In the genomic region with DNA sequence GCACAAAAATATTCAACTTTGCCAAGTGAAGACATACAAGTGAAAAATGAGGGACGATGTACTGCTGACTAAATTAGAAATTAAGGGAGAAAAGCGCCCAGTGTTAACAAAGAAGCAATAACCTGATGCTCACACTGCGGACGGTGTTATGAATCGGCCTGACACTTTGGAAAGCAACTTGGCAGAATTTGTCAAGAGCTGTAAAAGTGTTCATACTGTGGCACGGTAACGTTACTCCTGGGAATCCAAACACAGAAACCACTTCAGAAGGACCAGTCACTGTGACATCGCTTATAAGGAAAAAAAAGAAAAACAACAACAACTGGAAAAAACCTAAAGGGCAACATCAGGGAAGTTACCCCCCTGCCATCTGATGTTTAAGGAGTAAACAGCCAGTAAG, we compare ENCODE assay signal across 11 cellular contexts. TPM values are rescaled to one million over a fixed set of nuclear protein-coding genes. Genes with fewer than 3 reads are reported as not detected.
DNase-seq lines count a peak whose midpoint lies in the region; ATAC-seq lines count a peak whose summit lies in the region.
"Had no signal": no experiment of that assay in that cellular context is flagged by ENCODE, and none has a peak within 500 bp of the region (broad histone marks: within the 10 kb centered on the region; RNA-seq: fewer than 3 reads in every experiment).

No MANE protein-coding gene starts in this region.

- peak overlapping the region; percentile 5 for H3K4me3 Mint-ChIP-seq in activated CD4-positive, alpha-beta T cell treated with anti-CD3 and anti-CD28 coated beads, Interleukin-2, amount 10 ng/mL, durations not matched to agents 24 days and 14 days
- H3K4me3 Mint-ChIP-seq in activated T-helper 17 cell treated with anti-CD3 and anti-CD28 coated beads, Interleukin-2, amount 50 U/mL, for 72 hours = peak overlapping the region; percentile 46
- no peak overlapping the region for H3K4me3 Mint-ChIP-seq in stimulated activated effector memory CD8-positive, alpha-beta T cell treated with anti-CD3 and anti-CD28 coated beads, Interleukin-12 subunit alpha, Interleukin-12 subunit beta, amount 100 ng/mL, for 72 hours

- H3K27ac ChIP-seq in iPS-18a (ENCODE audit: low read length) = no peak overlapping the region
- H3K27ac ChIP-seq: epithelial cell of prostate had no signal

- H3K4me3 ChIP-seq in iPS-18a (ENCODE audit: low read length) = peak overlapping the region; percentile 39

- peak overlapping the region; percentile 45 for H3K27ac Mint-ChIP-seq in activated CD4-positive, alpha-beta T cell treated with anti-CD3 and anti-CD28 coated beads, Interleukin-2, amount 10 ng/mL, durations not matched to agents 24 days and 14 days
- peak overlapping the region; percentile 66 for H3K27ac Mint-ChIP-seq in activated T-helper 17 cell treated with anti-CD3 and anti-CD28 coated beads, Interleukin-2, amount 50 U/mL, for 72 hours
- H3K27ac Mint-ChIP-seq in stimulated activated effector memory CD8-positive, alpha-beta T cell treated with anti-CD3 and anti-CD28 coated beads, Interleukin-12 subunit alpha, Interleukin-12 subunit beta, amount 100 ng/mL, for 72 hours = peak overlapping the region; percentile 91

- H3K9me3 Mint-ChIP-seq in activated CD4-positive, alpha-beta T cell treated with anti-CD3 and anti-CD28 coated beads, Interleukin-2, amount 10 ng/mL, durations not matched to agents 24 days and 14 days = no peaks in the 10 kb centered on the region
- H3K9me3 Mint-ChIP-seq in activated T-helper 17 cell treated with anti-CD3 and anti-CD28 coated beads, Interleukin-2, amount 50 U/mL, for 72 hours = no peaks in the 10 kb centered on the region
- no peaks in the 10 kb centered on the region for H3K9me3 Mint-ChIP-seq in stimulated activated effector memory CD8-positive, alpha-beta T cell treated with anti-CD3 and anti-CD28 coated beads, Interleukin-12 subunit alpha, Interleukin-12 subunit beta, amount 100 ng/mL, for 72 hours

- H3K4me1 Mint-ChIP-seq in activated CD4-positive, alpha-beta T cell treated with anti-CD3 and anti-CD28 coated beads, Interleukin-2, amount 10 ng/mL, durations not matched to agents 24 days and 14 days = peaks cover 62% of the 10 kb centered on the region
- peaks cover 61% of the 10 kb centered on the region for H3K4me1 Mint-ChIP-seq in activated T-helper 17 cell treated with anti-CD3 and anti-CD28 coated beads, Interleukin-2, amount 50 U/mL, for 72 hours
- H3K4me1 Mint-ChIP-seq in stimulated activated effector memory CD8-positive, alpha-beta T cell treated with anti-CD3 and anti-CD28 coated beads, Interleukin-12 subunit alpha, Interleukin-12 subunit beta, amount 100 ng/mL, for 72 hours = peaks cover 85% of the 10 kb centered on the region

- no peak for ATAC-seq in activated T-helper 17 cell treated with anti-CD3 and anti-CD28 coated beads, Interleukin-2, amount 50 U/mL, for 72 hours (replicated peaks)
- ATAC-seq in stimulated activated effector memory CD8-positive, alpha-beta T cell treated with anti-CD3 and anti-CD28 coated beads, Interleukin-12 subunit alpha, Interleukin-12 subunit beta, amount 100 ng/mL, for 72 hours = no peak
- no peak for ATAC-seq in GM18858 (IDR thresholded peaks at IDR 0.05; ENCODE audit: unreplicated experiment)

- H3K36me3 Mint-ChIP-seq in activated CD4-positive, alpha-beta T cell treated with anti-CD3 and anti-CD28 coated beads, Interleukin-2, amount 10 ng/mL, durations not matched to agents 24 days and 14 days (ENCODE audit: low read depth) = peaks cover 14% of the 10 kb centered on the region
- peaks cover 45% of the 10 kb centered on the region for H3K36me3 Mint-ChIP-seq in activated T-helper 17 cell treated with anti-CD3 and anti-CD28 coated beads, Interleukin-2, amount 50 U/mL, for 72 hours (ENCODE audit: low read depth)
- peaks cover 27% of the 10 kb centered on the region for H3K36me3 Mint-ChIP-seq in stimulated activated effector memory CD8-positive, alpha-beta T cell treated with anti-CD3 and anti-CD28 coated beads, Interleukin-12 subunit alpha, Interleukin-12 subunit beta, amount 100 ng/mL, for 72 hours

- no peaks in the 10 kb centered on the region for H3K9me3 ChIP-seq in iPS-18a (ENCODE audit: control insufficient read depth, low read depth, low read length)

- DNase-seq in activated CD4-positive, alpha-beta T cell treated with anti-CD3 and anti-CD28 coated beads, Interleukin-2, amount 10 ng/mL, durations not matched to agents 24 days and 14 days = no peak
- no peak for DNase-seq in activated CD4-positive, alpha-beta T cell treated with anti-CD3 and anti-CD28 coated beads for 48 hours
- DNase-seq in stimulated activated effector memory CD8-positive, alpha-beta T cell treated with anti-CD3 and anti-CD28 coated beads, Interleukin-12 subunit alpha, Interleukin-12 subunit beta, amount 100 ng/mL, for 72 hours (ENCODE audit: low spot score in 2 of 2) = no peak
- no peak for DNase-seq in NCI-H1436 (lab: John Stamatoyannopoulos, UW)
- DNase-seq in cerebellar nuclear complex (lab: John Stamatoyannopoulos, UW) = no peak
- DNase-seq: activated CD4-positive, CD25-positive, alpha-beta regulatory T cell; Karpas-422 had no signal

- H3K27me3 Mint-ChIP-seq in activated CD4-positive, alpha-beta T cell treated with anti-CD3 and anti-CD28 coated beads, Interleukin-2, amount 10 ng/mL, durations not matched to agents 24 days and 14 days = no peaks in the 10 kb centered on the region
- no peaks in the 10 kb centered on the region for H3K27me3 Mint-ChIP-seq in activated T-helper 17 cell treated with anti-CD3 and anti-CD28 coated beads, Interleukin-2, amount 50 U/mL, for 72 hours

- H3K27me3 ChIP-seq in iPS-18a (ENCODE audit: control insufficient read depth, insufficient read depth, low read length) = no peaks in the 10 kb centered on the region

- H3K9ac ChIP-seq in iPS-18a (ENCODE audit: low read length) = peak overlapping the region; percentile 8

- peaks cover 66% of the 10 kb centered on the region for H3K4me1 ChIP-seq in iPS-18a (ENCODE audit: control insufficient read depth, low read depth, low read length)

- intact Hi-C loops in activated CD4-positive, alpha-beta T cell treated with anti-CD3 and anti-CD28 coated beads, Interleukin-2, amount 10 ng/mL, durations not matched to agents 24 days and 14 days (cut with micrococcal nuclease) = no loop called here

- no peaks in the 10 kb centered on the region for H3K36me3 ChIP-seq in iPS-18a (ENCODE audit: control insufficient read depth, low read depth, low read length)

RNA-seq across cellular contexts. Expression of a gene that starts 27.8 kb away (rescaled TPM):
- total RNA-seq in activated CD4-positive, alpha-beta T cell treated with anti-CD3 and anti-CD28 coated beads, Interleukin-2, amount 10 ng/mL, durations not matched to agents 24 days and 14 days = 291 and 297 TPM in 2 replicates
- 100 to 1,000 TPM; 291 to 399 TPM for total RNA-seq in activated T-helper 17 cell treated with anti-CD3 and anti-CD28 coated beads, Interleukin-2, amount 50 U/mL, for 72 hours
